In the genomic region with DNA sequence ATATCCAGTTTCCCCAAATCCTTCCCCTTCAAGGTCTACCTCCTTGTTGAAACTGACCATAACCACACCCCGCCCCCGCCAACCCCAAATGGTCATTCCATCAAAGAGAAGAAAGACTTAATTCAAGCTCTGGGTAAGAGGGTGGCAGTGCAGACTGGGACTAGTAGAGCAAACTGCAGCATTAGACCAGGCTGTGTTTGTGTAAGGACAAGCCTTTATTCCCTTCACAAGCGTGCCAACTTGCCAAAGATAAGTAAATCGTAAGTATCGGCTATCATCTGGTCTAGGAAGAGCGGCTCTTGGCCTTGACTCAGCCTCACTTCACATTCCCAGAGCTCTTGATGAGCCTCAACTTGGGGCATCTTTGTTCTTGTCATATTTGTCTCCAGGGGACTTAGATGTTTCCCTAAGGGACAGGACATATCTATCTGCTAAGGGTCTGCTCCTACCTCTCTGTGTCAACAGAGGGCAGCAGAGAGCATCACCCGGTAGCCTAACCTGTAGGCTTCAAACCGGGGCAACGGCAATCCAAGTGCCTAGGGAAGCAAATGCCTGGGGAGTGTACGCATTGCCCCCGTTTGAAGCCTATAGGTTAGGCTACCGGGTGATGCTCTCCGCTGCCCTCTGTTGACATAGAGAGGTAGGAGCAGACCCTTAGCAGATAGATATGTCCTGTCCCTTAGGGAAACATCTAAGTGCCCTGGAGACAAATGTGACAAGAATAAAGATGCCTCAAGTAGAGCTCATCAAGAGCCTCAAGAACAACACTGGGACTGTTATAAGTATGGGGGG, we compare ENCODE assay signal across 9 cellular contexts. TPM values are rescaled to one million over a fixed set of nuclear protein-coding genes. Genes with fewer than 3 reads are reported as not detected.
A peak's percentile ranks its signal among the peaks of the same experiment; 100 is the strongest.
DNase-seq lines count a peak whose midpoint lies in the region; ATAC-seq and TF ChIP-seq lines count a peak whose summit lies in the region.
"Had no signal": no experiment of that assay in that cellular context is flagged by ENCODE, and none has a peak within 500 bp of the region (broad histone marks: within the 10 kb centered on the region; RNA-seq: fewer than 3 reads in every experiment).

No MANE protein-coding gene starts in this region.

- H3K9me3 Mint-ChIP-seq in CD4-positive, alpha-beta memory T cell, result peaks cover 0 to 6% (median 0%) of the 10 kb centered on the region in 8 donors

- peaks cover 5 to 15% of the 10 kb centered on the region in 2 donors for H3K27me3 Mint-ChIP-seq in CD4-positive, alpha-beta memory T cell

- DNase-seq in CD4-positive, alpha-beta memory T cell, result peak; percentile 45 to 60 (median 52)
- peak; percentile 23 for DNase-seq in NCI-H345 treated with DMSO at 0.1 percent for 48 hours (lab: John Stamatoyannopoulos, UW; ENCODE audit: unreplicated experiment)
- peak; percentile 60 for DNase-seq in activated CD4-positive, CD25-positive, alpha-beta regulatory T cell treated with anti-CD3 and anti-CD28 coated beads, Interleukin-2, amount 50 U/mL, for 72 hours
- peak; percentile 83 for DNase-seq in colonic mucosa
- peak; percentile 78 for DNase-seq in medulla oblongata (ENCODE audit: extremely low spot score)
- DNase-seq in stimulated activated CD8-positive, alpha-beta memory T cell treated with anti-CD3 and anti-CD28 coated beads, Interleukin-4, amount 100 ng/mL, for 24 hours (ENCODE audit: low read depth), result peak; percentile 48

- H3K4me1 Mint-ChIP-seq in CD4-positive, alpha-beta memory T cell, result no peaks in the 10 kb centered on the region
- H3K4me1 Mint-ChIP-seq: IgD-negative memory B cell had no signal

- no peak overlapping the region for H3K4me3 Mint-ChIP-seq in CD4-positive, alpha-beta memory T cell
- H3K4me3 Mint-ChIP-seq: IgD-negative memory B cell had no signal

- no peaks in the 10 kb centered on the region for H3K4me1 ChIP-seq in CD4-positive, alpha-beta memory T cell (ENCODE audit: insufficient read depth, low read length)
- H3K4me1 ChIP-seq in colonic mucosa, result no peaks in the 10 kb centered on the region

- POLR2A ChIA-PET in CD4-positive, alpha-beta memory T cell (lab: Charles Lee; ENCODE audit: partially characterized antibody), result no interaction called here

- CTCF ChIA-PET in CD4-positive, alpha-beta memory T cell (lab: Charles Lee; ENCODE audit: partially characterized antibody), result interaction anchor here (0.6 to 1.4 kb wide), 3 partner anchors 45 to 205 kb away, joined by 3 to 4 read pairs (median 3); no protein-coding TSS in a partner anchor

- intact Hi-C loops in CD4-positive, alpha-beta memory T cell (cut with micrococcal nuclease), result loop anchor here (5.0 kb wide), 2 partner anchors 203 to 223 kb away; no protein-coding TSS in a partner anchor
- intact Hi-C loops in colonic mucosa (cut with DNase I), result no loop called here

- H3K27ac Mint-ChIP-seq in CD4-positive, alpha-beta memory T cell, result no peak overlapping the region
- H3K27ac Mint-ChIP-seq: IgD-negative memory B cell had no signal

- TF ChIP-seq CTCF in colonic mucosa (IDR thresholded peaks at IDR 0.05), result peak; percentile 57

- no peaks in the 10 kb centered on the region for H3K9me3 ChIP-seq in CD4-positive, alpha-beta memory T cell (ENCODE audit: control insufficient read depth in 1 of 2, low read length in 2 of 2)
- H3K9me3 ChIP-seq in colonic mucosa, result no peaks in the 10 kb centered on the region

- no peaks in the 10 kb centered on the region for H3K36me3 Mint-ChIP-seq in CD4-positive, alpha-beta memory T cell
- H3K36me3 Mint-ChIP-seq: IgD-negative memory B cell had no signal

- H3K4me3 ChIP-seq in CD4-positive, alpha-beta memory T cell (ENCODE audit: low read length in 2 of 2), result no peak overlapping the region
- no peak overlapping the region for H3K4me3 ChIP-seq in colonic mucosa

- peak; percentile 100 for ATAC-seq in GM19395 (IDR thresholded peaks at IDR 0.05; ENCODE audit: unreplicated experiment)
- peak; percentile 98 for ATAC-seq in HG03432 (IDR thresholded peaks at IDR 0.05; ENCODE audit: unreplicated experiment)

- no peak overlapping the region for H3K9ac ChIP-seq in colonic mucosa (ENCODE audit: low read depth in 2 of 2, low read length in 2 of 2)

- no peaks in the 10 kb centered on the region for H3K27me3 ChIP-seq in CD4-positive, alpha-beta memory T cell (ENCODE audit: insufficient read depth, low read length)
- H3K27me3 ChIP-seq in colonic mucosa, result no peaks in the 10 kb centered on the region

- H3K36me3 ChIP-seq in CD4-positive, alpha-beta memory T cell (ENCODE audit: insufficient read depth, low read length), result no peaks in the 10 kb centered on the region
- no peaks in the 10 kb centered on the region for H3K36me3 ChIP-seq in colonic mucosa

- H3K27ac ChIP-seq in CD4-positive, alpha-beta memory T cell (ENCODE audit: low read depth, low read length), result no peak overlapping the region
- no peak overlapping the region for H3K27ac ChIP-seq in colonic mucosa

RNA-seq across cellular contexts. Expression of a gene that starts 8.9 kb away (rescaled TPM):
- total RNA-seq in CD4-positive, alpha-beta memory T cell, result 1 to 10 TPM; 8.7 to 9.3 TPM
- polyA plus RNA-seq in CD4-positive, alpha-beta memory T cell, result 10 to 100 TPM; 41.5 to 47.9 TPM
- 10 to 100 TPM; 34.0 to 46.9 TPM for total RNA-seq in colonic mucosa

Comparison
In these comparisons a context has a peak if more than half of its experiments do, and no peak if none do; other contexts are left out.
1. DNase-seq: peak in every context shown above with its lines; median percentile 83 in colonic mucosa; 78 in medulla oblongata; 60 in activated CD4-positive, CD25-positive, alpha-beta regulatory T cell treated with anti-CD3 and anti-CD28 coated beads, Interleukin-2, amount 50 U/mL, for 72 hours; 52 in CD4-positive, alpha-beta memory T cell; 48 in stimulated activated CD8-positive, alpha-beta memory T cell treated with anti-CD3 and anti-CD28 coated beads, Interleukin-4, amount 100 ng/mL, for 24 hours; 23 in NCI-H345 treated with DMSO at 0.1 percent for 48 hours.